19 cellular contexts compared by ENCODE assay signal in the genomic region with DNA sequence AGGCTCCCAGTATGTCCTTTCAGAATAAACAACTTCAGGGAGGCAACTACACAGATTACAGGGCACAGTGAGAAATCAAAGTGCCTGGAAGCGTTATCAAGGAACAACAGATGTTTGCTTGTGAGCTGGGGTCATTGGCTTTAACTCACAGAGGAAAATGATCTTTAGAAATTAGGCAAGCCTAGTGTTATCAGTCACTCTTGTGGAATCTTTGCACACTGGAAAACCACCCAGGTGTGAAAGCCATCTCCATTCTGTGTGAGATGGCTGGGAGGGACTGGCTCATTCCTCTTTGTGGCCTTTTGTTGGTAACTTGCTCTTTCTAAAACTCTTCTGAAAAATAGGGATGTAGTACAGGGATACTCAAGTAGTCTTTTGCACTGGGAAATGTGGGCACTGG.
DNase-seq lines count a peak whose midpoint lies in the region; ATAC-seq and TF ChIP-seq lines count a peak whose summit lies in the region.
"Had no signal": no experiment of that assay in that cellular context is flagged by ENCODE, and none has a peak within 500 bp of the region (broad histone marks: within the 10 kb centered on the region; RNA-seq: fewer than 3 reads in every experiment).

No MANE protein-coding gene starts in this region.

- DNase-seq in ACHN, result peak; percentile 15
- peak; percentile 51 for DNase-seq in NCI-H82 (lab: John Stamatoyannopoulos, UW)
- peak; percentile 18 for DNase-seq in fibroblast of the aortic adventitia (ENCODE audit: low read depth)
- peak; percentile 42 for DNase-seq in neural progenitor cell (ENCODE audit: low spot score)
- no peak for DNase-seq in mucosa of descending colon
- no peak for DNase-seq in epidermal melanocyte (ENCODE audit: insufficient read length, low spot score)
- no peak for DNase-seq in cardiac septum (ENCODE audit: low spot score)
- DNase-seq: CD8-positive, alpha-beta T cell; DMS53; EL; NCI-H187 treated with DMSO at 0.1 percent for 48 hours; NCI-H2227 treated with DMSO at 0.1 percent for 48 hours; NCI-H510A treated with DMSO at 0.1 percent for 48 hours; Peyer's patch; Right ventricle myocardium superior had no signal

- H3F3A ChIP-seq in neural progenitor cell (ENCODE audit: low read depth), result no peaks in the 10 kb centered on the region

- TF ChIP-seq CTCF in fibroblast of the aortic adventitia (IDR thresholded peaks at IDR 0.05; ENCODE audit: insufficient read depth, low read length), result no peak
- TF ChIP-seq CTCF in neural progenitor cell (IDR thresholded peaks at IDR 0.05), result no peak
- TF ChIP-seq CTCF in mucosa of descending colon (IDR thresholded peaks at IDR 0.05), result no peak

- no peaks in the 10 kb centered on the region for H3K36me3 ChIP-seq in neural progenitor cell
- no peaks in the 10 kb centered on the region for H3K36me3 ChIP-seq in mucosa of descending colon (ENCODE audit: low read depth)
- H3K36me3 ChIP-seq: BLaER1 treated with 17β-estradiol and CSF1 and Interleukin-3, amounts not matched to agents 10 nM and 100 nM; Peyer's patch had no signal

- H3K4me3 Mint-ChIP-seq in neural progenitor cell, result no peak overlapping the region
- H3K4me3 Mint-ChIP-seq: CD8-positive, alpha-beta T cell had no signal

- H3K27me3 ChIP-seq in neural progenitor cell, result no peaks in the 10 kb centered on the region
- H3K27me3 ChIP-seq: BLaER1 treated with 17β-estradiol and CSF1 and Interleukin-3, amounts not matched to agents 10 nM and 100 nM; Peyer's patch had no signal

- no peak overlapping the region for H3K27ac ChIP-seq in neural progenitor cell
- H3K27ac ChIP-seq: BLaER1 treated with 17β-estradiol and CSF1 and Interleukin-3, amounts not matched to agents 10 nM and 100 nM; Peyer's patch had no signal

- no peaks in the 10 kb centered on the region for H3K4me1 ChIP-seq in neural progenitor cell
- H3K4me1 ChIP-seq in mucosa of descending colon (ENCODE audit: low read depth), result no peaks in the 10 kb centered on the region
- H3K4me1 ChIP-seq: BLaER1 treated with 17β-estradiol and CSF1 and Interleukin-3, amounts not matched to agents 10 nM and 100 nM; Peyer's patch had no signal

- peaks cover 2% of the 10 kb centered on the region for H3K9me3 Mint-ChIP-seq in neural progenitor cell

- no peaks in the 10 kb centered on the region for H3K36me3 Mint-ChIP-seq in neural progenitor cell
- H3K36me3 Mint-ChIP-seq: CD8-positive, alpha-beta T cell had no signal

- H3K4me1 Mint-ChIP-seq in neural progenitor cell, result peaks cover 3% of the 10 kb centered on the region

- no peak overlapping the region for H2AFZ ChIP-seq in neural progenitor cell (replicated peaks)

- H3K4me2 ChIP-seq in neural progenitor cell, result no peak overlapping the region
- H3K4me2 ChIP-seq: BLaER1 treated with 17β-estradiol and CSF1 and Interleukin-3, amounts not matched to agents 10 nM and 100 nM had no signal

- intact Hi-C loops in mucosa of descending colon (cut with DNase I, micrococcal nuclease) (no loop called here), cardiac septum (cut with DNase I) (no loop called here)

- H4K20me1 ChIP-seq in neural progenitor cell (ENCODE audit: low read depth), result no peaks in the 10 kb centered on the region
- H4K20me1 ChIP-seq: BLaER1 treated with 17β-estradiol and CSF1 and Interleukin-3, amounts not matched to agents 10 nM and 100 nM had no signal

- H3K27ac Mint-ChIP-seq in neural progenitor cell, result peak overlapping the region; percentile 23
- H3K27ac Mint-ChIP-seq: CD8-positive, alpha-beta T cell had no signal

- H3K9me3 ChIP-seq in neural progenitor cell (ENCODE audit: low read depth) (no peaks in the 10 kb centered on the region), mucosa of descending colon (no peaks in the 10 kb centered on the region)
- H3K9me3 ChIP-seq: BLaER1 treated with 17β-estradiol and CSF1 and Interleukin-3, amounts not matched to agents 10 nM and 100 nM; Peyer's patch had no signal

- H3K4me3 ChIP-seq in fibroblast of the aortic adventitia (ENCODE audit: low read depth, low read length) (no peak overlapping the region), neural progenitor cell (no peak overlapping the region), mucosa of descending colon (no peak overlapping the region)
- H3K4me3 ChIP-seq: BLaER1 treated with 17β-estradiol and CSF1 and Interleukin-3, amounts not matched to agents 10 nM and 100 nM; GM12878; K562; Peyer's patch had no signal

- no peak overlapping the region for H3K9ac ChIP-seq in neural progenitor cell
- H3K9ac ChIP-seq: BLaER1 treated with 17β-estradiol and CSF1 and Interleukin-3, amounts not matched to agents 10 nM and 100 nM had no signal

- in situ Hi-C loops in ACHN (cut with HindIII; ENCODE audit: low pct_ligation_motif_present, low pct_unique_long_range_greater_than_20kb, low sequenced_read_pairs), result no loop called here

- no peaks in the 10 kb centered on the region for H3K79me2 ChIP-seq in neural progenitor cell (ENCODE audit: low read depth)

- no peaks in the 10 kb centered on the region for H3K27me3 Mint-ChIP-seq in neural progenitor cell (ENCODE audit: insufficient read depth, low read depth)

- ATAC-seq in mucosa of descending colon (no peak), HG02588 (IDR thresholded peaks at IDR 0.05; ENCODE audit: unreplicated experiment) (no peak)
- ATAC-seq: CD8-positive, alpha-beta T cell; GM12878; K562 had no signal

Comparison
In these comparisons a context has a peak if more than half of its experiments do, and no peak if none do; other contexts are left out.
1. DNase-seq: peak in ACHN (single experiment), NCI-H82 (single experiment), fibroblast of the aortic adventitia (single experiment) and neural progenitor cell (single experiment); none in mucosa of descending colon (0 of 3), epidermal melanocyte (single experiment) and cardiac septum (single experiment).